1 cellular context compared by ENCODE assay signal in the genomic region with DNA sequence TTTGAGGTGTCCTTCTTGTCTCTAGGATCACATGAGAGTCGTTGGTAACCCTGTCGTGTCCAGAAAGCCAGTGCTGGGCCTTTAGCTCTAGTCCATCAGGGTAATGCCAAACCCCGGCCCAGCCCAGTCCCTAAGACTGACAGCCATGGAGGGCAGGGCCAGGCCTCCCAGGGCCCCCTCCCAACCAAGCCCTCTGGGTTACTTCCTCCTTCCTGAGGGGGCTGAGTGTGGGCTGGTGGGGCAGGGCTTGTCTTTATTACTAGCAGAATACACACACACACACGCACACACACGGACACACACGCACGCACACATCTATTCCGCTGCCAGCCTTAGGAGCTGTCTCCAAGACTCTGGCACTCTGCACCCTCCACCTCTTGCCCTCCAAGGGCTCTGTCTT.
TF ChIP-seq lines count a peak whose summit lies in the region.

No MANE protein-coding gene starts in this region.

TF ChIP-seq in GM23338, 12 proteins besides CTCF, POLR2A, EP300 and RAD21 (continued from another document):
- TF ChIP-seq, protein P1, sequence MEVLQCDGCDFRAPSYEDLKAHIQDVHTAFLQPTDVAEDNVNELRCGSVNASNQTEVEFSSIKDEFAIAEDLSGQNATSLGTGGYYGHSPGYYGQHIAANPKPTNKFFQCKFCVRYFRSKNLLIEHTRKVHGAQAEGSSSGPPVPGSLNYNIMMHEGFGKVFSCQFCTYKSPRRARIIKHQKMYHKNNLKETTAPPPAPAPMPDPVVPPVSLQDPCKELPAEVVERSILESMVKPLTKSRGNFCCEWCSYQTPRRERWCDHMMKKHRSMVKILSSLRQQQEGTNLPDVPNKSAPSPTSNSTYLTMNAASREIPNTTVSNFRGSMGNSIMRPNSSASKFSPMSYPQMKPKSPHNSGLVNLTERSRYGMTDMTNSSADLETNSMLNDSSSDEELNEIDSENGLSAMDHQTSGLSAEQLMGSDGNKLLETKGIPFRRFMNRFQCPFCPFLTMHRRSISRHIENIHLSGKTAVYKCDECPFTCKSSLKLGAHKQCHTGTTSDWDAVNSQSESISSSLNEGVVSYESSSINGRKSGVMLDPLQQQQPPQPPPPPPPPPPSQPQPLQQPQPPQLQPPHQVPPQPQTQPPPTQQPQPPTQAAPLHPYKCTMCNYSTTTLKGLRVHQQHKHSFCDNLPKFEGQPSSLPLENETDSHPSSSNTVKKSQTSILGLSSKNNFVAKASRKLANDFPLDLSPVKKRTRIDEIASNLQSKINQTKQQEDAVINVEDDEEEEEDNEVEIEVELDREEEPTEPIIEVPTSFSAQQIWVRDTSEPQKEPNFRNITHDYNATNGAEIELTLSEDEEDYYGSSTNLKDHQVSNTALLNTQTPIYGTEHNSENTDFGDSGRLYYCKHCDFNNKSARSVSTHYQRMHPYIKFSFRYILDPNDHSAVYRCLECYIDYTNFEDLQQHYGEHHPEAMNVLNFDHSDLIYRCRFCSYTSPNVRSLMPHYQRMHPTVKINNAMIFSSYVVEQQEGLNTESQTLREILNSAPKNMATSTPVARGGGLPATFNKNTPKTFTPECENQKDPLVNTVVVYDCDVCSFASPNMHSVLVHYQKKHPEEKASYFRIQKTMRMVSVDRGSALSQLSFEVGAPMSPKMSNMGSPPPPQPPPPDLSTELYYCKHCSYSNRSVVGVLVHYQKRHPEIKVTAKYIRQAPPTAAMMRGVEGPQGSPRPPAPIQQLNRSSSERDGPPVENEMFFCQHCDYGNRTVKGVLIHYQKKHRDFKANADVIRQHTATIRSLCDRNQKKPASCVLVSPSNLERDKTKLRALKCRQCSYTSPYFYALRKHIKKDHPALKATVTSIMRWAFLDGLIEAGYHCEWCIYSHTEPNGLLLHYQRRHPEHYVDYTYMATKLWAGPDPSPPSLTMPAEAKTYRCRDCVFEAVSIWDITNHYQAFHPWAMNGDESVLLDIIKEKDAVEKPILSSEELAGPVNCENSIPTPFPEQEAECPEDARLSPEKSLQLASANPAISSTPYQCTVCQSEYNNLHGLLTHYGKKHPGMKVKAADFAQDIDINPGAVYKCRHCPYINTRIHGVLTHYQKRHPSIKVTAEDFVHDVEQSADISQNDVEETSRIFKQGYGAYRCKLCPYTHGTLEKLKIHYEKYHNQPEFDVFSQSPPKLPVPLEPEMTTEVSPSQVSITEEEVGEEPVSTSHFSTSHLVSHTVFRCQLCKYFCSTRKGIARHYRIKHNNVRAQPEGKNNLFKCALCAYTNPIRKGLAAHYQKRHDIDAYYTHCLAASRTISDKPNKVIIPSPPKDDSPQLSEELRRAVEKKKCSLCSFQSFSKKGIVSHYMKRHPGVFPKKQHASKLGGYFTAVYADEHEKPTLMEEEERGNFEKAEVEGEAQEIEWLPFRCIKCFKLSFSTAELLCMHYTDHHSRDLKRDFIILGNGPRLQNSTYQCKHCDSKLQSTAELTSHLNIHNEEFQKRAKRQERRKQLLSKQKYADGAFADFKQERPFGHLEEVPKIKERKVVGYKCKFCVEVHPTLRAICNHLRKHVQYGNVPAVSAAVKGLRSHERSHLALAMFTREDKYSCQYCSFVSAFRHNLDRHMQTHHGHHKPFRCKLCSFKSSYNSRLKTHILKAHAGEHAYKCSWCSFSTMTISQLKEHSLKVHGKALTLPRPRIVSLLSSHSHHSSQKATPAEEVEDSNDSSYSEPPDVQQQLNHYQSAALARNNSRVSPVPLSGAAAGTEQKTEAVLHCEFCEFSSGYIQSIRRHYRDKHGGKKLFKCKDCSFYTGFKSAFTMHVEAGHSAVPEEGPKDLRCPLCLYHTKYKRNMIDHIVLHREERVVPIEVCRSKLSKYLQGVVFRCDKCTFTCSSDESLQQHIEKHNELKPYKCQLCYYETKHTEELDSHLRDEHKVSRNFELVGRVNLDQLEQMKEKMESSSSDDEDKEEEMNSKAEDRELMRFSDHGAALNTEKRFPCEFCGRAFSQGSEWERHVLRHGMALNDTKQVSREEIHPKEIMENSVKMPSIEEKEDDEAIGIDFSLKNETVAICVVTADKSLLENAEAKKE (CRISPR knock-in tag; IDR thresholded peaks at IDR 0.05) = no peak
- no peak for TF ChIP-seq ZNF114 (CRISPR knock-in tag; IDR thresholded peaks at IDR 0.05)
- TF ChIP-seq, protein P2, sequence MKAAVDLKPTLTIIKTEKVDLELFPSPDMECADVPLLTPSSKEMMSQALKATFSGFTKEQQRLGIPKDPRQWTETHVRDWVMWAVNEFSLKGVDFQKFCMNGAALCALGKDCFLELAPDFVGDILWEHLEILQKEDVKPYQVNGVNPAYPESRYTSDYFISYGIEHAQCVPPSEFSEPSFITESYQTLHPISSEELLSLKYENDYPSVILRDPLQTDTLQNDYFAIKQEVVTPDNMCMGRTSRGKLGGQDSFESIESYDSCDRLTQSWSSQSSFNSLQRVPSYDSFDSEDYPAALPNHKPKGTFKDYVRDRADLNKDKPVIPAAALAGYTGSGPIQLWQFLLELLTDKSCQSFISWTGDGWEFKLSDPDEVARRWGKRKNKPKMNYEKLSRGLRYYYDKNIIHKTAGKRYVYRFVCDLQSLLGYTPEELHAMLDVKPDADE (IDR thresholded peaks at IDR 0.05) = no peak
- no peak for TF ChIP-seq EZH2phosphoT487 (IDR thresholded peaks at IDR 0.05; ENCODE audit: unreplicated experiment)
- no peak for TF ChIP-seq NANOG (IDR thresholded peaks at IDR 0.05; ENCODE audit: borderline replicate concordance)
